1 cellular context compared by ENCODE assay signal in genomic region chrX:41561045-41561444, GRCh38.
TF ChIP-seq lines count a peak whose summit lies in the region.

No MANE protein-coding gene starts in this region.

TF ChIP-seq in HepG2, 621 proteins besides CTCF, POLR2A, EP300 and RAD21 (continued from another document):
- TF ChIP-seq CREB3 (CRISPR knock-in tag; IDR thresholded peaks at IDR 0.05): no peak
TF ChIP-seq in HepG2: peak in this region for 0.
